Comparison of ENCODE assay signal across 19 cellular contexts in the genomic region with DNA sequence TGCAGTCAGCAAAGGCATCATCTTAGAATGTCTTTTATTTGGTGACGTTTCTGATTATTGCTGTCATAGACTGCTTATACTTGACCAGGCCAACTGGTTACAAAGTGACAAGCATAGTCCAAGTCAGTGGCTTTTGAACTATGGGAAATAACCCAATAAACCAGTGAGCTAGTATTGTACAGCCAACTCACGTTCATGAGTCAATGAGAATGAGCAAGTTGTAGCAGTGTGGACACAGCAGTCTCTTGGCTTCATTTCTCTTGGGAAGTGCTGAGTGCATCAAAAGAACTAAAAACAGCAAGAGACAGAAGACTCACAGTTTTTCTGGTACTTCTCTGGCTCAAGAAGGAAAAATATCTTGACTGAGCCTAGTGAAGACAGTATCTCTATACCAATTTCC. TPM values are rescaled to one million over a fixed set of nuclear protein-coding genes. Genes with fewer than 3 reads are reported as not detected.
DNase-seq lines count a peak whose midpoint lies in the region; ATAC-seq, FAIRE-seq and TF ChIP-seq lines count a peak whose summit lies in the region.
"Had no signal": no experiment of that assay in that cellular context is flagged by ENCODE, and none has a peak within 500 bp of the region (broad histone marks: within the 10 kb centered on the region; RNA-seq: fewer than 3 reads in every experiment).

No MANE protein-coding gene starts in this region.

- no peak overlapping the region for H3K4me2 ChIP-seq in GM23248 (ENCODE audit: unreplicated experiment)
- no peak overlapping the region for H3K4me2 ChIP-seq in K562 (ENCODE audit: insufficient read depth, low read length)

- H3K9me3 ChIP-seq in GM23248 (ENCODE audit: low read depth) (no peaks in the 10 kb centered on the region), K562 (replicated peaks; ENCODE audit: control insufficient read depth, insufficient read depth, low read depth, low read length) (no peaks in the 10 kb centered on the region), psoas muscle (no peaks in the 10 kb centered on the region)
- H3K9me3 ChIP-seq: BE2C had no signal

- H3K9me2 ChIP-seq in GM23248 (ENCODE audit: insufficient read depth): no peaks in the 10 kb centered on the region

- no peaks in the 10 kb centered on the region for H3K79me2 ChIP-seq in GM23248 (ENCODE audit: insufficient read depth)
- no peaks in the 10 kb centered on the region for H3K79me2 ChIP-seq in K562 (ENCODE audit: control insufficient read depth, insufficient read depth, low read length)

- H3K27ac ChIP-seq in GM23248 (no peak overlapping the region), K562 (ENCODE audit: extremely low read depth, low read depth, low read length) (no peak overlapping the region), psoas muscle (no peak overlapping the region)

- BruUV-seq in K562 (replicated peaks; lab: Mats Ljungman, UMichigan): no TSS peak

- CTCF ChIA-PET in K562 (lab: Yijun Ruan, JAX; ENCODE audit: low intra/inter-chr PET ratio): interaction anchor here (0.6 kb wide), 1 partner anchor 28 kb away, joined by 6 read pairs; no protein-coding TSS in a partner anchor

- H2AFZ ChIP-seq in GM23248 (no peak overlapping the region), K562 (ENCODE audit: low read depth, low read length) (no peak overlapping the region)

- POLR2A ChIA-PET in K562 (lab: Yijun Ruan, JAX): no interaction called here

- peak; percentile 40 for FAIRE-seq in K562 (lab: Jason Lieb, UNC)
- FAIRE-seq: A204.1, H1 had no signal

- peak; percentile 58 for DNase-seq in GM23248
- no peak for DNase-seq in K562 (ENCODE audit: extremely low read depth in 1 of 4, low spot score in 3 of 4)
- DNase-seq in fibroblast of mammary gland (ENCODE audit: low read depth): peak; percentile 69
- DNase-seq in psoas muscle: no peak
- no peak for DNase-seq in islet precursor cell
- no peak for DNase-seq in amniotic stem cell (lab: John Stamatoyannopoulos, UW)
- DNase-seq in H4 (ENCODE audit: low spot score): no peak
- DNase-seq: BE2C; CD4-positive, CD25-positive, alpha-beta regulatory T cell; COR-L47; GF-D8; NCI-H1105 treated with DMSO at 0.1 percent for 48 hours; NCI-H1694 treated with DMSO at 0.1 percent for 48 hours; NCI-H510A treated with DMSO at 0.1 percent for 48 hours; NCI-H82; RPMI8226; SHP77 treated with DMSO at 0.1 percent for 48 hours had no signal

- H4K20me1 ChIP-seq in GM23248 (ENCODE audit: insufficient read depth) (no peaks in the 10 kb centered on the region), K562 (replicated peaks; ENCODE audit: control insufficient read depth, insufficient read depth, low read length) (no peaks in the 10 kb centered on the region)

- peaks cover 26% of the 10 kb centered on the region for H3K36me3 ChIP-seq in GM23248 (ENCODE audit: low read depth)
- H3K36me3 ChIP-seq in K562 (ENCODE audit: control insufficient read depth, insufficient read depth, low read length): peaks cover 23% of the 10 kb centered on the region; the same call in 2 of the 3 replicates
- H3K36me3 ChIP-seq in psoas muscle (ENCODE audit: insufficient read depth in 1 of 2, low read depth in 1 of 2): peaks cover 0 to 26% of the 10 kb centered on the region in 2 donors

- TF ChIP-seq CTCF in K562 (IDR thresholded peaks at IDR 0.05 in 2 of 3, conservative IDR thresholded peaks at IDR 0.05 in 1 of 3; ENCODE audit: insufficient read depth in 2 of 3, low read depth in 1 of 3, low read length in 3 of 3) (no peak), fibroblast of mammary gland (conservative IDR thresholded peaks at IDR 0.05; ENCODE audit: control insufficient read depth, insufficient read depth, low read depth, low read length) (no peak), psoas muscle (IDR thresholded peaks at IDR 0.05) (no peak)

- WGBS in GM23248 (ENCODE audit: low coverage in 1 of 2, low lambda C conversion rate in 2 of 2, missing lambda C conversion rate in 2 of 2), 2 experiments: 20 to 23% methylated on average over 2 of the region's 2 CpGs
- 51% methylated on average over 2 of the region's 2 CpGs for WGBS in K562 (ENCODE audit: insufficient coverage, low coverage, missing lambda C conversion rate)
- 45 to 69% (median 45%) methylated on average over 2 of the region's 2 CpGs for WGBS in psoas muscle, 3 donors

- intact Hi-C loops in K562 (cut with micrococcal nuclease): no loop called here
- intact Hi-C loops in psoas muscle (cut with DNase I): no loop called here

- no peaks in the 10 kb centered on the region for H3K27me3 ChIP-seq in GM23248 (replicated peaks; ENCODE audit: insufficient read depth)
- H3K27me3 ChIP-seq in K562 (ENCODE audit: control insufficient read depth in 2 of 2, insufficient read depth in 2 of 2, low read length in 2 of 2): no peaks in the 10 kb centered on the region
- no peaks in the 10 kb centered on the region for H3K27me3 ChIP-seq in psoas muscle (ENCODE audit: insufficient read depth in 3 of 3, low read length in 2 of 3)
- H3K27me3 ChIP-seq: BE2C had no signal

- H3K9ac ChIP-seq in GM23248 (no peak overlapping the region), K562 (ENCODE audit: insufficient read depth in 1 of 2, low read depth in 2 of 2, low read length in 2 of 2) (no peak overlapping the region)

- no peaks in the 10 kb centered on the region for H3K9me1 ChIP-seq in K562 (ENCODE audit: control insufficient read depth, insufficient read depth, low read length)

- ATAC-seq in K562: no peak
- peak in 3 of 4 donors; percentile 71 to 79 (median 78) for ATAC-seq in psoas muscle

- TF ChIP-seq RAD21 in K562 (CRISPR knock-in tag; conservative IDR thresholded peaks at IDR 0.05 in 1 of 2, IDR thresholded peaks at IDR 0.05 in 1 of 2): no peak

- in situ Hi-C loops in GM23248 (cut with MboI) (no loop called here), K562 (cut with MboI) (no loop called here)

- no peak for TF ChIP-seq POLR2A in K562 (conservative IDR thresholded peaks at IDR 0.05)

- H3K4me3 ChIP-seq in GM23248 (no peak overlapping the region), K562 (no peak overlapping the region), fibroblast of mammary gland (ENCODE audit: control insufficient read depth, low read depth, low read length) (no peak overlapping the region), psoas muscle (no peak overlapping the region)

- no peak for TF ChIP-seq EP300 in K562 (IDR thresholded peaks at IDR 0.05; ENCODE audit: low read length)

- no peaks in the 10 kb centered on the region for H3K4me1 ChIP-seq in GM23248 (ENCODE audit: insufficient read depth)
- peaks cover 0 to 4% of the 10 kb centered on the region in 2 experiments; a peak in 1 of 5 replicates for H3K4me1 ChIP-seq in K562 (replicated peaks in 1 of 2; ENCODE audit: control insufficient read depth in 2 of 2, insufficient read depth in 2 of 2, low read length in 2 of 2)
- no peaks in the 10 kb centered on the region for H3K4me1 ChIP-seq in psoas muscle

- H3F3A ChIP-seq in GM23248 (ENCODE audit: insufficient read depth): peaks cover 6% of the 10 kb centered on the region

TF ChIP-seq in K562, 482 proteins besides CTCF, POLR2A, EP300 and RAD21 (continues in another document):
- no peak for TF ChIP-seq NUFIP1 (IDR thresholded peaks at IDR 0.05; ENCODE audit: partially characterized antibody)
- TF ChIP-seq ZNF232 (CRISPR knock-in tag; IDR thresholded peaks at IDR 0.05): no peak
- no peak for TF ChIP-seq ZNF445 (CRISPR knock-in tag; IDR thresholded peaks at IDR 0.05; ENCODE audit: low read depth)
- TF ChIP-seq, protein P1, sequence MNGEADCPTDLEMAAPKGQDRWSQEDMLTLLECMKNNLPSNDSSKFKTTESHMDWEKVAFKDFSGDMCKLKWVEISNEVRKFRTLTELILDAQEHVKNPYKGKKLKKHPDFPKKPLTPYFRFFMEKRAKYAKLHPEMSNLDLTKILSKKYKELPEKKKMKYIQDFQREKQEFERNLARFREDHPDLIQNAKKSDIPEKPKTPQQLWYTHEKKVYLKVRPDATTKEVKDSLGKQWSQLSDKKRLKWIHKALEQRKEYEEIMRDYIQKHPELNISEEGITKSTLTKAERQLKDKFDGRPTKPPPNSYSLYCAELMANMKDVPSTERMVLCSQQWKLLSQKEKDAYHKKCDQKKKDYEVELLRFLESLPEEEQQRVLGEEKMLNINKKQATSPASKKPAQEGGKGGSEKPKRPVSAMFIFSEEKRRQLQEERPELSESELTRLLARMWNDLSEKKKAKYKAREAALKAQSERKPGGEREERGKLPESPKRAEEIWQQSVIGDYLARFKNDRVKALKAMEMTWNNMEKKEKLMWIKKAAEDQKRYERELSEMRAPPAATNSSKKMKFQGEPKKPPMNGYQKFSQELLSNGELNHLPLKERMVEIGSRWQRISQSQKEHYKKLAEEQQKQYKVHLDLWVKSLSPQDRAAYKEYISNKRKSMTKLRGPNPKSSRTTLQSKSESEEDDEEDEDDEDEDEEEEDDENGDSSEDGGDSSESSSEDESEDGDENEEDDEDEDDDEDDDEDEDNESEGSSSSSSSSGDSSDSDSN (IDR thresholded peaks at IDR 0.05; ENCODE audit: borderline replicate concordance in 1 of 2, low read depth in 2 of 2, low read length in 2 of 2): no peak
- TF ChIP-seq MTA2 (IDR thresholded peaks at IDR 0.05; ENCODE audit: low read depth): no peak

RNA-seq across cellular contexts. Expression of gene CRISPLD2, which starts 36.9 kb away (rescaled TPM):
- total RNA-seq in GM23248 (2014; rRNA removed; shearing (Covaris generic)): 36.2 and 36.3 TPM in 2 replicates
- 21.5 and 22.6 TPM in 2 replicates for polyA plus RNA-seq in GM23248 (2016; fragmentation: Nextera tagmentation; extraction: Ambion mirVana)
- 0.42 TPM in 1 of 2 replicates, not detected in the other for total RNA-seq in K562 (2011; cell fraction: chromatin; rRNA removed; ENCODE audit: low replicate concordance)
- total RNA-seq in K562 (2011; cell fraction: nucleolus; rRNA removed): 0.13 and 0.17 TPM in 2 replicates
- 0.31 TPM in 1 of 2 replicates, not detected in the other for total RNA-seq in K562 (2011; cell fraction: nucleoplasm; rRNA removed)
- 0.12 TPM in 1 of 2 replicates, not detected in the other for total RNA-seq in K562 (2014; rRNA removed)
- 0.04 and 0.10 TPM in 2 replicates for total RNA-seq in K562 (2014; rRNA removed; fragmentation: Illumina TruSeq; extraction: Trizol)
- total RNA-seq in K562 (2015; rRNA removed; fragmentation: Illumina TruSeq; extraction: Trizol): not detected in 2 replicates
- total RNA-seq in K562 (2021): 0.22 and 0.24 TPM in 2 replicates
- 0.05 TPM in 1 of 2 replicates, not detected in the other for polyA plus RNA-seq in K562 (2011; rRNA removed)
- 0.03 and 0.19 TPM in 2 replicates for polyA plus RNA-seq in K562 (2011; cell fraction: cytosol; rRNA removed)
- polyA plus RNA-seq in K562 (2011; cell fraction: nucleus; rRNA removed): 0.34 TPM in 1 of 2 replicates, not detected in the other
- polyA plus RNA-seq in K562 (2012): 0.07 and 0.16 TPM in 2 replicates
- polyA plus RNA-seq in K562 (2014; fragmentation: Illumina TruSeq; extraction: Trizol): 0.03 and 0.06 TPM in 2 replicates
- polyA plus RNA-seq in K562 (2014; fragmentation: Nextera tagmentation; extraction: Ambion mirVana): under 1 TPM in 1 of 2 experiments, not detected in 1; 0.03 TPM
- polyA plus RNA-seq in K562 (2014; rRNA removed): 0.08 TPM in 1 of 2 replicates, not detected in the other
- 0.04 and 0.06 TPM in 2 replicates for polyA minus RNA-seq in K562 (2011; rRNA and poly(A)+ RNA removed)
- not detected in 2 replicates for polyA minus RNA-seq in K562 (2011; cell fraction: cytosol; rRNA and poly(A)+ RNA removed)
- polyA minus RNA-seq in K562 (2011; cell fraction: nucleus; rRNA and poly(A)+ RNA removed): 0.27 TPM in 1 of 2 replicates, not detected in the other
- total RNA-seq in psoas muscle: 10 to 100 TPM; 10.2 to 28.6 (median 20.4) TPM
- 10 to 100 TPM in 1 of 3 donors, 1 to 10 TPM in 2; 7.1 to 11.5 (median 7.5) TPM for polyA plus RNA-seq in psoas muscle
- total RNA-seq in H4 (2014; rRNA removed; shearing (Covaris generic)): 5.7 and 10.3 TPM in 2 replicates

Comparison
In these comparisons a context has a peak if more than half of its experiments do, and no peak if none do; other contexts are left out.
1. DNase-seq: peak in GM23248 (single experiment) and fibroblast of mammary gland (single experiment); none in K562 (0 of 4), psoas muscle (0 of 2), islet precursor cell (single experiment), amniotic stem cell (single experiment) and H4 (single experiment).